In genomic region chr2:134716716-134717585, GRCh38 we compare ENCODE assay signal across 14 cellular contexts. TPM values are rescaled to one million over a fixed set of nuclear protein-coding genes. Genes with fewer than 3 reads are reported as not detected.
DNase-seq lines count a peak whose midpoint lies in the region; ATAC-seq and TF ChIP-seq lines count a peak whose summit lies in the region.
"Had no signal": no experiment of that assay in that cellular context is flagged by ENCODE, and none has a peak within 500 bp of the region (broad histone marks: within the 10 kb centered on the region; RNA-seq: fewer than 3 reads in every experiment).

No MANE protein-coding gene starts in this region.

- TF ChIP-seq EP300 in transverse colon (IDR thresholded peaks at IDR 0.05; ENCODE audit: low read depth) = no peak

- H4K12ac ChIP-seq in trophoblast cell (ENCODE audit: low read depth, low read length) = no peak overlapping the region

- no peak for TF ChIP-seq POLR2A in transverse colon (IDR thresholded peaks at IDR 0.05)

- no peaks in the 10 kb centered on the region for H3K9me3 Mint-ChIP-seq in WTC11

- H3K4me1 ChIP-seq in left ventricle myocardium inferior (peaks cover 18% of the 10 kb centered on the region), iPS-20b (ENCODE audit: insufficient read depth, low read length) (no peaks in the 10 kb centered on the region; the same call in 1 of the 2 replicates), subcutaneous abdominal adipose tissue (ENCODE audit: control insufficient read depth in 5 of 5, insufficient read depth in 5 of 5, low read length in 5 of 5) (peaks cover 3 to 40% (median 20%) of the 10 kb centered on the region in 5 donors), trophoblast cell (ENCODE audit: control insufficient read depth in 1 of 2, insufficient read depth in 2 of 2, low read length in 2 of 2) (peaks cover 10 to 15% of the 10 kb centered on the region in 2 experiments), transverse colon (peaks cover 4 to 14% (median 9%) of the 10 kb centered on the region in 4 donors)

- no peak overlapping the region for H3K23ac ChIP-seq in trophoblast cell (ENCODE audit: low read length)

- ATAC-seq in Right ventricle myocardium inferior = no peak
- no peak for ATAC-seq in WTC11
- ATAC-seq in GM21390 (IDR thresholded peaks at IDR 0.05; ENCODE audit: unreplicated experiment) = no peak

- no peak overlapping the region for H2BK5ac ChIP-seq in trophoblast cell (ENCODE audit: low read depth, low read length, poor library complexity)

- no peak overlapping the region for H2AFZ ChIP-seq in trophoblast cell (ENCODE audit: insufficient read depth, low read length, poor library complexity)
- H2AFZ ChIP-seq: hepatocyte had no signal

- intact Hi-C loops in left ventricle myocardium inferior (cut with micrococcal nuclease) (no loop called here), Right ventricle myocardium inferior (cut with DNase I) (no loop called here), transverse colon (cut with DNase I; ENCODE audit: low total_unique reads) (no loop called here)

- no peak overlapping the region for H3K4ac ChIP-seq in trophoblast cell (ENCODE audit: low read depth, low read length)

- H3K36me3 ChIP-seq in left ventricle myocardium inferior (no peaks in the 10 kb centered on the region), iPS-20b (ENCODE audit: insufficient read depth, low read depth, low read length) (no peaks in the 10 kb centered on the region), subcutaneous abdominal adipose tissue (ENCODE audit: control insufficient read depth in 5 of 5, insufficient read depth in 5 of 5, low read length in 5 of 5) (no peaks in the 10 kb centered on the region), trophoblast cell (ENCODE audit: control insufficient read depth in 1 of 2, insufficient read depth in 2 of 2, low read length in 2 of 2) (no peaks in the 10 kb centered on the region), transverse colon (no peaks in the 10 kb centered on the region)
- H3K36me3 ChIP-seq: adrenal gland had no signal

- H3K9me3 ChIP-seq in left ventricle myocardium inferior (replicated peaks) (no peaks in the 10 kb centered on the region), iPS-20b (ENCODE audit: insufficient read depth, low read depth, low read length) (no peaks in the 10 kb centered on the region), subcutaneous abdominal adipose tissue (ENCODE audit: control insufficient read depth in 5 of 5, low read length in 5 of 5) (no peaks in the 10 kb centered on the region), trophoblast cell (ENCODE audit: insufficient read depth, low read depth, low read length) (peaks cover 4% of the 10 kb centered on the region), transverse colon (no peaks in the 10 kb centered on the region)
- H3K9me3 ChIP-seq: adrenal gland, mucosa of descending colon had no signal

- in situ Hi-C loops in transverse colon (cut with MboI; ENCODE audit: low pct_ligation_motif_present in 1 of 4, low pct_unique_long_range_greater_than_20kb in 1 of 4, low sequenced_read_pairs in 3 of 4) = no loop called here

- DNase-seq in left ventricle myocardium inferior (no peak), Right ventricle myocardium inferior (ENCODE audit: missing footprints) (no peak), WTC11 (ENCODE audit: low spot score) (no peak), trophoblast cell (no peak), transverse colon (no peak)
- DNase-seq: activated CD4-positive, CD25-positive, alpha-beta regulatory T cell; adrenal gland; Kasumi-1; mucosa of descending colon; small intestine had no signal

- POLR2A ChIA-PET in WTC11 (lab: Charles Lee) = no interaction called here

- no peaks in the 10 kb centered on the region for H3K36me3 Mint-ChIP-seq in WTC11

- no peak overlapping the region for H3K14ac ChIP-seq in trophoblast cell (ENCODE audit: low read length)

- H3K79me2 ChIP-seq in trophoblast cell (ENCODE audit: control insufficient read depth, insufficient read depth, low read length, poor library complexity) = no peaks in the 10 kb centered on the region
- H3K79me2 ChIP-seq: hepatocyte had no signal

- peak overlapping the region; percentile 76 for H3K4me3 Mint-ChIP-seq in WTC11

- H3K27me3 ChIP-seq in left ventricle myocardium inferior (ENCODE audit: low read depth) = peaks cover 97% of the 10 kb centered on the region
- peaks cover 74% of the 10 kb centered on the region for H3K27me3 ChIP-seq in iPS-20b (ENCODE audit: insufficient read depth, low read length)
- H3K27me3 ChIP-seq in subcutaneous abdominal adipose tissue (ENCODE audit: control insufficient read depth in 5 of 5, insufficient read depth in 4 of 5, low read length in 5 of 5) = peaks cover 19 to 30% (median 30%) of the 10 kb centered on the region in 5 donors
- H3K27me3 ChIP-seq in trophoblast cell (ENCODE audit: insufficient read depth, low read length) = peaks cover 40% of the 10 kb centered on the region
- H3K27me3 ChIP-seq in transverse colon = peaks cover 94% of the 10 kb centered on the region

- H3K4me2 ChIP-seq in trophoblast cell (ENCODE audit: low read length) = no peak overlapping the region

- no peak overlapping the region for H3K18ac ChIP-seq in trophoblast cell (ENCODE audit: low read length)

- H2BK120ac ChIP-seq in trophoblast cell (ENCODE audit: insufficient read depth, low read length, poor library complexity) = no peak overlapping the region

- no peaks in the 10 kb centered on the region for H3K79me1 ChIP-seq in trophoblast cell (ENCODE audit: low read length)

- no peak overlapping the region for H4K91ac ChIP-seq in trophoblast cell (ENCODE audit: low read depth, low read length)

- no peak overlapping the region for H2BK12ac ChIP-seq in trophoblast cell (ENCODE audit: low read length)

- H3K27me3 Mint-ChIP-seq in WTC11 (ENCODE audit: low read depth) = peaks cover 68% of the 10 kb centered on the region

- CTCF ChIA-PET in WTC11 (lab: Charles Lee) = interaction anchor here (0.8 to 3.1 kb wide), 3 partner anchors 59 to 256 kb away, joined by 3 to 11 read pairs (median 3); no protein-coding TSS in a partner anchor

- WGBS in trophoblast cell (ENCODE audit: extremely low coverage, insufficient coverage, insufficient read length) = no CpG with 5 or more reads among the region's 17 CpGs
- WGBS in transverse colon (ENCODE audit: low coverage in 1 of 2), 2 donors = 47 to 60% methylated on average over 17 of the region's 17 CpGs

- peak overlapping the region; percentile 52; the same call in 1 of the 2 replicates for H3K9ac ChIP-seq in iPS-20b (ENCODE audit: low read depth, low read length)
- peak overlapping the region in 1 of 5 donors; percentile 56 for H3K9ac ChIP-seq in subcutaneous abdominal adipose tissue (ENCODE audit: low read length in 5 of 5)
- no peak overlapping the region for H3K9ac ChIP-seq in trophoblast cell (ENCODE audit: low read length)

- peaks cover 30% of the 10 kb centered on the region for H3K4me1 Mint-ChIP-seq in WTC11

- H3K27ac Mint-ChIP-seq in WTC11 = no peak overlapping the region

- H3K4me3 ChIP-seq in left ventricle myocardium inferior (peak overlapping the region; percentile 67), iPS-20b (ENCODE audit: low read length) (peak overlapping the region; percentile 84), subcutaneous abdominal adipose tissue (ENCODE audit: low read depth in 1 of 5, low read length in 5 of 5) (peak overlapping the region in 3 of 5 donors; percentile 62 to 72 (median 71)), trophoblast cell (ENCODE audit: low read depth, low read length) (no peak overlapping the region), transverse colon (no peak overlapping the region)
- H3K4me3 ChIP-seq: hepatocyte, mucosa of descending colon had no signal

- H2AK5ac ChIP-seq in trophoblast cell (ENCODE audit: low read length) = no peak overlapping the region

- no peak overlapping the region for H3K27ac ChIP-seq in left ventricle myocardium inferior (replicated peaks)
- no peak overlapping the region for H3K27ac ChIP-seq in iPS-20b (ENCODE audit: low read length)
- H3K27ac ChIP-seq in subcutaneous abdominal adipose tissue (ENCODE audit: low read depth, low read length) = no peak overlapping the region
- H3K27ac ChIP-seq in trophoblast cell (ENCODE audit: low read depth, low read length) = no peak overlapping the region
- no peak overlapping the region for H3K27ac ChIP-seq in transverse colon
- H3K27ac ChIP-seq: adrenal gland, hepatocyte had no signal

- TF ChIP-seq CTCF in left ventricle myocardium inferior (IDR thresholded peaks at IDR 0.05; ENCODE audit: borderline replicate concordance) (no peak), WTC11 (IDR thresholded peaks at IDR 0.05) (no peak), transverse colon (IDR thresholded peaks at IDR 0.05) (no peak)

- H4K8ac ChIP-seq in trophoblast cell (ENCODE audit: low read depth, low read length) = no peak overlapping the region

TF ChIP-seq in WTC11, 78 proteins besides CTCF, POLR2A, EP300 and RAD21:
- TF ChIP-seq ZNF396 (CRISPR knock-in tag; IDR thresholded peaks at IDR 0.05; ENCODE audit: borderline replicate concordance) (no peak), KAT7 (CRISPR knock-in tag; IDR thresholded peaks at IDR 0.05; ENCODE audit: borderline replicate concordance) (0 out of 2 replicates have a peak, but pooled peaks have one; percentile 2)

RNA-seq across cellular contexts. Expression of gene TMEM163, which starts 1.8 kb away (rescaled TPM):
- total RNA-seq in left ventricle myocardium inferior (0.22 TPM), Right ventricle myocardium inferior (0.46 TPM), WTC11 (2021) (0.94 to 1.6 TPM (median 1.2 TPM) in 3 replicates), transverse colon (under 1 TPM in 1 of 4 donors, not detected in 3; 0.48 TPM)
- 0.36 and 0.41 TPM in 2 replicates for polyA plus RNA-seq in trophoblast cell (2013)

Comparison
In these comparisons a context has a peak if more than half of its experiments do, and no peak if none do; other contexts are left out.
1. H3K4me3 ChIP-seq: peak in left ventricle myocardium inferior (single experiment), iPS-20b (single experiment) and subcutaneous abdominal adipose tissue (3 of 5); none in trophoblast cell (single experiment) and transverse colon (0 of 4).